1 cellular context compared by ENCODE assay signal in the genomic region with DNA sequence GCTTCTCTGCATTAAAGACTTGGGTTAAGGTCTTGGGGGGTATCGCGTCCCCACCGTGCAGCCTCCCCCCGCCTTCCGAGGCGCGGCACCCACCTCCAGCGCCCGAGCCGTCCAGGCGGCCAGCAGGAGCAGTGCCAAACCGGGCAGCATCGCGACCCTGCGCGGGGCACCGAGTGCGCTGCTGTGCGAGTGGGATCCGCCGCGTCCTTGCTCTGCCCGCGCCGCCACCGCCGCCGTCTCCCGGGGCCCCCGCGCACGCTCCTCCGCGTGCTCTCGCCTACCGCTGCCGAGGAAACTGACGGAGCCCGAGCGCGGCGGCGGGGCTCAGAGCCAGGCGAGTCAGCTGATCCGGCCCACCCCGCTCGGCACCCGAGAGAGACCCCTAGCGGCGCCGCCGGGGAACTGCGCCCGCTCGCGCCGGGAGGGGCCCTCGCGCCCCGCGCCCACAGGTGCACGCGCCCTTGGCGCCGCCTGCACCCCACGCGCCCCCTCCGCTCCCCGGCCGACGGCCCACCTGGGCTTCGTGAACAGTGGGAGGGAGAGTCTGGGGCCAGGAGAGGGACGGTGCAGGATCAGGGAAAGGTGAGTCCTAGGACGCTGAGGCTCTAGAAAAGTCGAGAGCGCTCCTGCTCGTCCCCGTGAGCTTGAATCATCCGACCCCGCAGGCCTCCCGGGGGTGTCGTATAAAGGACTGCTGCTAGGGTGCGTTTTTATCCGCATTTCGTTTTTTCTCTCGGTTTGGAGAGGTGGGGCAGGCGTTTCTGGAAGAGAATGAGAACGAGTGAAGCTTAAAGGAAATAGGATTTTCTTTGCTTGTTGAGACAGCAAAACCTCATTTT.
TF ChIP-seq lines count a peak whose summit lies in the region.

A gene (minus strand): TSS at position 300 of the 839 bp plus-strand sequence. CDS start 150 bp downstream, at position 150.

TF ChIP-seq in K562, 482 proteins besides CTCF, POLR2A, EP300 and RAD21 (continued from another document):
- TF ChIP-seq, protein P1, sequence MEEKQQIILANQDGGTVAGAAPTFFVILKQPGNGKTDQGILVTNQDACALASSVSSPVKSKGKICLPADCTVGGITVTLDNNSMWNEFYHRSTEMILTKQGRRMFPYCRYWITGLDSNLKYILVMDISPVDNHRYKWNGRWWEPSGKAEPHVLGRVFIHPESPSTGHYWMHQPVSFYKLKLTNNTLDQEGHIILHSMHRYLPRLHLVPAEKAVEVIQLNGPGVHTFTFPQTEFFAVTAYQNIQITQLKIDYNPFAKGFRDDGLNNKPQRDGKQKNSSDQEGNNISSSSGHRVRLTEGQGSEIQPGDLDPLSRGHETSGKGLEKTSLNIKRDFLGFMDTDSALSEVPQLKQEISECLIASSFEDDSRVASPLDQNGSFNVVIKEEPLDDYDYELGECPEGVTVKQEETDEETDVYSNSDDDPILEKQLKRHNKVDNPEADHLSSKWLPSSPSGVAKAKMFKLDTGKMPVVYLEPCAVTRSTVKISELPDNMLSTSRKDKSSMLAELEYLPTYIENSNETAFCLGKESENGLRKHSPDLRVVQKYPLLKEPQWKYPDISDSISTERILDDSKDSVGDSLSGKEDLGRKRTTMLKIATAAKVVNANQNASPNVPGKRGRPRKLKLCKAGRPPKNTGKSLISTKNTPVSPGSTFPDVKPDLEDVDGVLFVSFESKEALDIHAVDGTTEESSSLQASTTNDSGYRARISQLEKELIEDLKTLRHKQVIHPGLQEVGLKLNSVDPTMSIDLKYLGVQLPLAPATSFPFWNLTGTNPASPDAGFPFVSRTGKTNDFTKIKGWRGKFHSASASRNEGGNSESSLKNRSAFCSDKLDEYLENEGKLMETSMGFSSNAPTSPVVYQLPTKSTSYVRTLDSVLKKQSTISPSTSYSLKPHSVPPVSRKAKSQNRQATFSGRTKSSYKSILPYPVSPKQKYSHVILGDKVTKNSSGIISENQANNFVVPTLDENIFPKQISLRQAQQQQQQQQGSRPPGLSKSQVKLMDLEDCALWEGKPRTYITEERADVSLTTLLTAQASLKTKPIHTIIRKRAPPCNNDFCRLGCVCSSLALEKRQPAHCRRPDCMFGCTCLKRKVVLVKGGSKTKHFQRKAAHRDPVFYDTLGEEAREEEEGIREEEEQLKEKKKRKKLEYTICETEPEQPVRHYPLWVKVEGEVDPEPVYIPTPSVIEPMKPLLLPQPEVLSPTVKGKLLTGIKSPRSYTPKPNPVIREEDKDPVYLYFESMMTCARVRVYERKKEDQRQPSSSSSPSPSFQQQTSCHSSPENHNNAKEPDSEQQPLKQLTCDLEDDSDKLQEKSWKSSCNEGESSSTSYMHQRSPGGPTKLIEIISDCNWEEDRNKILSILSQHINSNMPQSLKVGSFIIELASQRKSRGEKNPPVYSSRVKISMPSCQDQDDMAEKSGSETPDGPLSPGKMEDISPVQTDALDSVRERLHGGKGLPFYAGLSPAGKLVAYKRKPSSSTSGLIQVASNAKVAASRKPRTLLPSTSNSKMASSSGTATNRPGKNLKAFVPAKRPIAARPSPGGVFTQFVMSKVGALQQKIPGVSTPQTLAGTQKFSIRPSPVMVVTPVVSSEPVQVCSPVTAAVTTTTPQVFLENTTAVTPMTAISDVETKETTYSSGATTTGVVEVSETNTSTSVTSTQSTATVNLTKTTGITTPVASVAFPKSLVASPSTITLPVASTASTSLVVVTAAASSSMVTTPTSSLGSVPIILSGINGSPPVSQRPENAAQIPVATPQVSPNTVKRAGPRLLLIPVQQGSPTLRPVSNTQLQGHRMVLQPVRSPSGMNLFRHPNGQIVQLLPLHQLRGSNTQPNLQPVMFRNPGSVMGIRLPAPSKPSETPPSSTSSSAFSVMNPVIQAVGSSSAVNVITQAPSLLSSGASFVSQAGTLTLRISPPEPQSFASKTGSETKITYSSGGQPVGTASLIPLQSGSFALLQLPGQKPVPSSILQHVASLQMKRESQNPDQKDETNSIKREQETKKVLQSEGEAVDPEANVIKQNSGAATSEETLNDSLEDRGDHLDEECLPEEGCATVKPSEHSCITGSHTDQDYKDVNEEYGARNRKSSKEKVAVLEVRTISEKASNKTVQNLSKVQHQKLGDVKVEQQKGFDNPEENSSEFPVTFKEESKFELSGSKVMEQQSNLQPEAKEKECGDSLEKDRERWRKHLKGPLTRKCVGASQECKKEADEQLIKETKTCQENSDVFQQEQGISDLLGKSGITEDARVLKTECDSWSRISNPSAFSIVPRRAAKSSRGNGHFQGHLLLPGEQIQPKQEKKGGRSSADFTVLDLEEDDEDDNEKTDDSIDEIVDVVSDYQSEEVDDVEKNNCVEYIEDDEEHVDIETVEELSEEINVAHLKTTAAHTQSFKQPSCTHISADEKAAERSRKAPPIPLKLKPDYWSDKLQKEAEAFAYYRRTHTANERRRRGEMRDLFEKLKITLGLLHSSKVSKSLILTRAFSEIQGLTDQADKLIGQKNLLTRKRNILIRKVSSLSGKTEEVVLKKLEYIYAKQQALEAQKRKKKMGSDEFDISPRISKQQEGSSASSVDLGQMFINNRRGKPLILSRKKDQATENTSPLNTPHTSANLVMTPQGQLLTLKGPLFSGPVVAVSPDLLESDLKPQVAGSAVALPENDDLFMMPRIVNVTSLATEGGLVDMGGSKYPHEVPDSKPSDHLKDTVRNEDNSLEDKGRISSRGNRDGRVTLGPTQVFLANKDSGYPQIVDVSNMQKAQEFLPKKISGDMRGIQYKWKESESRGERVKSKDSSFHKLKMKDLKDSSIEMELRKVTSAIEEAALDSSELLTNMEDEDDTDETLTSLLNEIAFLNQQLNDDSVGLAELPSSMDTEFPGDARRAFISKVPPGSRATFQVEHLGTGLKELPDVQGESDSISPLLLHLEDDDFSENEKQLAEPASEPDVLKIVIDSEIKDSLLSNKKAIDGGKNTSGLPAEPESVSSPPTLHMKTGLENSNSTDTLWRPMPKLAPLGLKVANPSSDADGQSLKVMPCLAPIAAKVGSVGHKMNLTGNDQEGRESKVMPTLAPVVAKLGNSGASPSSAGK (IDR thresholded peaks at IDR 0.05): peak; percentile 38; the same call in 1 of the 2 replicates
- TF ChIP-seq CAMTA2 (CRISPR knock-in tag; conservative IDR thresholded peaks at IDR 0.05): no peak
- no peak for TF ChIP-seq MXI1 (IDR thresholded peaks at IDR 0.05; ENCODE audit: low read depth, low read length)
- TF ChIP-seq, protein P2, sequence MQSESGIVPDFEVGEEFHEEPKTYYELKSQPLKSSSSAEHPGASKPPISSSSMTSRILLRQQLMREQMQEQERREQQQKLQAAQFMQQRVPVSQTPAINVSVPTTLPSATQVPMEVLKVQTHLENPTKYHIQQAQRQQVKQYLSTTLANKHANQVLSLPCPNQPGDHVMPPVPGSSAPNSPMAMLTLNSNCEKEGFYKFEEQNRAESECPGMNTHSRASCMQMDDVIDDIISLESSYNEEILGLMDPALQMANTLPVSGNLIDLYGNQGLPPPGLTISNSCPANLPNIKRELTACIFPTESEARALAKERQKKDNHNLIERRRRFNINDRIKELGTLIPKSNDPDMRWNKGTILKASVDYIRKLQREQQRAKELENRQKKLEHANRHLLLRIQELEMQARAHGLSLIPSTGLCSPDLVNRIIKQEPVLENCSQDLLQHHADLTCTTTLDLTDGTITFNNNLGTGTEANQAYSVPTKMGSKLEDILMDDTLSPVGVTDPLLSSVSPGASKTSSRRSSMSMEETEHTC (IDR thresholded peaks at IDR 0.05): 0 out of 2 replicates have a peak, but pooled peaks have one; percentile 24
- no peak for TF ChIP-seq ZNF274 (IDR thresholded peaks at IDR 0.05; ENCODE audit: borderline replicate concordance, low read depth, low read length)
- TF ChIP-seq SMAD4 (CRISPR knock-in tag; conservative IDR thresholded peaks at IDR 0.05): no peak
- TF ChIP-seq ZNF143 (CRISPR knock-in tag; IDR thresholded peaks at IDR 0.05): no peak
- TF ChIP-seq, protein P3, sequence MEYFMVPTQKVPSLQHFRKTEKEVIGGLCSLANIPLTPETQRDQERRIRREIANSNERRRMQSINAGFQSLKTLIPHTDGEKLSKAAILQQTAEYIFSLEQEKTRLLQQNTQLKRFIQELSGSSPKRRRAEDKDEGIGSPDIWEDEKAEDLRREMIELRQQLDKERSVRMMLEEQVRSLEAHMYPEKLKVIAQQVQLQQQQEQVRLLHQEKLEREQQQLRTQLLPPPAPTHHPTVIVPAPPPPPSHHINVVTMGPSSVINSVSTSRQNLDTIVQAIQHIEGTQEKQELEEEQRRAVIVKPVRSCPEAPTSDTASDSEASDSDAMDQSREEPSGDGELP (CRISPR knock-in tag; IDR thresholded peaks at IDR 0.05; ENCODE audit: borderline replicate concordance): peak; percentile 59
- peak; percentile 33; the same call in 1 of the 2 replicates for TF ChIP-seq ZBTB7A (IDR thresholded peaks at IDR 0.05; ENCODE audit: borderline replicate concordance, control insufficient read depth, low read depth, low read length)
- peak in 1 of 2 experiments; percentile 54; a peak in 2 of 4 replicates for TF ChIP-seq MAZ (CRISPR knock-in tag; conservative IDR thresholded peaks at IDR 0.05 in 1 of 2, IDR thresholded peaks at IDR 0.05 in 1 of 2)
- peak; percentile 30; the same call in 1 of the 2 replicates for TF ChIP-seq RB1 (IDR thresholded peaks at IDR 0.05; ENCODE audit: low read depth)
- peak; percentile 30; the same call in 1 of the 2 replicates for TF ChIP-seq NFIC (IDR thresholded peaks at IDR 0.05)
- TF ChIP-seq, protein P4, sequence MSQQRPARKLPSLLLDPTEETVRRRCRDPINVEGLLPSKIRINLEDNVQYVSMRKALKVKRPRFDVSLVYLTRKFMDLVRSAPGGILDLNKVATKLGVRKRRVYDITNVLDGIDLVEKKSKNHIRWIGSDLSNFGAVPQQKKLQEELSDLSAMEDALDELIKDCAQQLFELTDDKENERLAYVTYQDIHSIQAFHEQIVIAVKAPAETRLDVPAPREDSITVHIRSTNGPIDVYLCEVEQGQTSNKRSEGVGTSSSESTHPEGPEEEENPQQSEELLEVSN (IDR thresholded peaks at IDR 0.05; ENCODE audit: borderline replicate concordance in 1 of 2, extremely low read depth in 1 of 2, insufficient read depth in 1 of 2, insufficient read length in 1 of 2, low read depth in 1 of 2, low read length in 1 of 2, poor library complexity in 1 of 2, severe bottlenecking in 1 of 2): peak; percentile 37 to 92
- TF ChIP-seq, protein P5, sequence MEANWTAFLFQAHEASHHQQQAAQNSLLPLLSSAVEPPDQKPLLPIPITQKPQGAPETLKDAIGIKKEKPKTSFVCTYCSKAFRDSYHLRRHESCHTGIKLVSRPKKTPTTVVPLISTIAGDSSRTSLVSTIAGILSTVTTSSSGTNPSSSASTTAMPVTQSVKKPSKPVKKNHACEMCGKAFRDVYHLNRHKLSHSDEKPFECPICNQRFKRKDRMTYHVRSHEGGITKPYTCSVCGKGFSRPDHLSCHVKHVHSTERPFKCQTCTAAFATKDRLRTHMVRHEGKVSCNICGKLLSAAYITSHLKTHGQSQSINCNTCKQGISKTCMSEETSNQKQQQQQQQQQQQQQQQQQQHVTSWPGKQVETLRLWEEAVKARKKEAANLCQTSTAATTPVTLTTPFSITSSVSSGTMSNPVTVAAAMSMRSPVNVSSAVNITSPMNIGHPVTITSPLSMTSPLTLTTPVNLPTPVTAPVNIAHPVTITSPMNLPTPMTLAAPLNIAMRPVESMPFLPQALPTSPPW (CRISPR knock-in tag; IDR thresholded peaks at IDR 0.05): peak; percentile 74
- TF ChIP-seq POLR3A (IDR thresholded peaks at IDR 0.05; ENCODE audit: borderline replicate concordance, extremely low read depth, insufficient read depth, insufficient read length): no peak
- peak; percentile 29; the same call in 1 of the 2 replicates for TF ChIP-seq SMC3 (conservative IDR thresholded peaks at IDR 0.05; ENCODE audit: insufficient read depth, low read depth, low read length)
- peak; percentile 80 for TF ChIP-seq L3MBTL2 (IDR thresholded peaks at IDR 0.05)
- peak in 1 of 2 experiments; percentile 13; a peak in 2 of 4 replicates for TF ChIP-seq NRF1 (conservative IDR thresholded peaks at IDR 0.05 in 1 of 2, IDR thresholded peaks at IDR 0.05 in 1 of 2)
- TF ChIP-seq, protein P6, sequence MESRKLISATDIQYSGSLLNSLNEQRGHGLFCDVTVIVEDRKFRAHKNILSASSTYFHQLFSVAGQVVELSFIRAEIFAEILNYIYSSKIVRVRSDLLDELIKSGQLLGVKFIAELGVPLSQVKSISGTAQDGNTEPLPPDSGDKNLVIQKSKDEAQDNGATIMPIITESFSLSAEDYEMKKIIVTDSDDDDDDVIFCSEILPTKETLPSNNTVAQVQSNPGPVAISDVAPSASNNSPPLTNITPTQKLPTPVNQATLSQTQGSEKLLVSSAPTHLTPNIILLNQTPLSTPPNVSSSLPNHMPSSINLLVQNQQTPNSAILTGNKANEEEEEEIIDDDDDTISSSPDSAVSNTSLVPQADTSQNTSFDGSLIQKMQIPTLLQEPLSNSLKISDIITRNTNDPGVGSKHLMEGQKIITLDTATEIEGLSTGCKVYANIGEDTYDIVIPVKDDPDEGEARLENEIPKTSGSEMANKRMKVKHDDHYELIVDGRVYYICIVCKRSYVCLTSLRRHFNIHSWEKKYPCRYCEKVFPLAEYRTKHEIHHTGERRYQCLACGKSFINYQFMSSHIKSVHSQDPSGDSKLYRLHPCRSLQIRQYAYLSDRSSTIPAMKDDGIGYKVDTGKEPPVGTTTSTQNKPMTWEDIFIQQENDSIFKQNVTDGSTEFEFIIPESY (CRISPR knock-in tag; IDR thresholded peaks at IDR 0.05): peak; percentile 65; the same call in 1 of the 2 replicates
- TF ChIP-seq, protein P7, sequence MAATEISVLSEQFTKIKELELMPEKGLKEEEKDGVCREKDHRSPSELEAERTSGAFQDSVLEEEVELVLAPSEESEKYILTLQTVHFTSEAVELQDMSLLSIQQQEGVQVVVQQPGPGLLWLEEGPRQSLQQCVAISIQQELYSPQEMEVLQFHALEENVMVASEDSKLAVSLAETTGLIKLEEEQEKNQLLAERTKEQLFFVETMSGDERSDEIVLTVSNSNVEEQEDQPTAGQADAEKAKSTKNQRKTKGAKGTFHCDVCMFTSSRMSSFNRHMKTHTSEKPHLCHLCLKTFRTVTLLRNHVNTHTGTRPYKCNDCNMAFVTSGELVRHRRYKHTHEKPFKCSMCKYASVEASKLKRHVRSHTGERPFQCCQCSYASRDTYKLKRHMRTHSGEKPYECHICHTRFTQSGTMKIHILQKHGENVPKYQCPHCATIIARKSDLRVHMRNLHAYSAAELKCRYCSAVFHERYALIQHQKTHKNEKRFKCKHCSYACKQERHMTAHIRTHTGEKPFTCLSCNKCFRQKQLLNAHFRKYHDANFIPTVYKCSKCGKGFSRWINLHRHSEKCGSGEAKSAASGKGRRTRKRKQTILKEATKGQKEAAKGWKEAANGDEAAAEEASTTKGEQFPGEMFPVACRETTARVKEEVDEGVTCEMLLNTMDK (IDR thresholded peaks at IDR 0.05; ENCODE audit: borderline replicate concordance, insufficient read depth, low read depth, low read length, poor library complexity, severe bottlenecking): peak; percentile 6
- TF ChIP-seq, protein P8, sequence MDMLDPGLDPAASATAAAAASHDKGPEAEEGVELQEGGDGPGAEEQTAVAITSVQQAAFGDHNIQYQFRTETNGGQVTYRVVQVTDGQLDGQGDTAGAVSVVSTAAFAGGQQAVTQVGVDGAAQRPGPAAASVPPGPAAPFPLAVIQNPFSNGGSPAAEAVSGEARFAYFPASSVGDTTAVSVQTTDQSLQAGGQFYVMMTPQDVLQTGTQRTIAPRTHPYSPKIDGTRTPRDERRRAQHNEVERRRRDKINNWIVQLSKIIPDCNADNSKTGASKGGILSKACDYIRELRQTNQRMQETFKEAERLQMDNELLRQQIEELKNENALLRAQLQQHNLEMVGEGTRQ (CRISPR knock-in tag; IDR thresholded peaks at IDR 0.05): peak; percentile 47
